Comparison of ENCODE assay signal across 1 cellular context in the genomic region with DNA sequence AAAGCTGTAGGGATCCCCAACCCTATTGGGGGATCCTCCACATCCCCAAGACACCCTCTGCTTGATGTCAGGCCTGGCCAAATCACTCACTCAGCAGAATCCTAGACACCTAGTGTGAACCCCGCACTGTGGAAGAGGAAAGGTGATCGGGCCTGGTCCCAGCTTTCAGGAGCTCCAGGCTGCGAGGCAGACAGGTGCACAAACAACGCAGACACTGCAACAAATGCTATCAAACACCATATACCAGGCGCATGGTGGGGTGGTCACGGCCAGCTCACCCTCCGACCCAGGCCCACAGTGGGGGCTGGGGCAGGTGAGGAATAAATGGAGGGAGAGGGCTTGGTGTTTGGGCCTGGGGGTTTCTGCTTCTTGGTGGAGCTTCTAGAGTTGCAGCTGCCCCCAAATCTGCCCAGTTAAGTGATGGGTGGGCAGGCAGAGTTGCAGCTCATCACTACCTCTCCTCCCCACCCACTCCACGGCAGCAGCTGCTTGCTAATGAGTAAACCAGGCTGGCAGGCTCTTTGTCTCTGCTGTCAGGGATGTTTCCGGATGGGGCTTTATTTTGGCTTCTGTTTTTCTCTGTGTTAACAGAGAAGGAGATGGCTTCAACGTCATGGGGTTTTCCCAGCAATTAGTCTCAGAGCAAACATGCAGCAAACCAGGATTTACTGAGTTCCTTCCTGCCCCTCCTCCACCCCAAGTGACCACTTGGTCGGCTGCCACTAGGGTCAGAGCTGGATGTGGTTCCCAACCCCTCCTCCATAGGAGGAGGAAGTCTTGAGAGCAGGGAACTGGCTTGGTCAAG.
TF ChIP-seq lines count a peak whose summit lies in the region.

No MANE protein-coding gene starts in this region.

TF ChIP-seq in GM12878, 131 proteins besides CTCF, POLR2A, EP300 and RAD21 (continued from another document):
- TF ChIP-seq SIN3A (IDR thresholded peaks at IDR 0.05; ENCODE audit: low read depth, low read length) (no peak), HCFC1 (IDR thresholded peaks at IDR 0.05; ENCODE audit: low read length) (no peak), FOXK2 (IDR thresholded peaks at IDR 0.05) (no peak), NKRF (conservative IDR thresholded peaks at IDR 0.05) (0 out of 2 replicates have a peak, but pooled peaks have one; percentile 24), SMAD5 (IDR thresholded peaks at IDR 0.05; ENCODE audit: low read depth) (no peak), FOXM1 (IDR thresholded peaks at IDR 0.05; ENCODE audit: low read depth, low read length) (no peak), RB1 (IDR thresholded peaks at IDR 0.05; ENCODE audit: borderline replicate concordance) (0 out of 2 replicates have a peak, but pooled peaks have one; percentile 33), SMARCA5 (IDR thresholded peaks at IDR 0.05) (peak; percentile 57), IKZF1 (conservative IDR thresholded peaks at IDR 0.05) (peak; percentile 87), STAT3 (IDR thresholded peaks at IDR 0.05; ENCODE audit: low read depth, low read length) (no peak), IKZF2 (IDR thresholded peaks at IDR 0.05) (peak; percentile 72; a peak in 2 of 4 replicates), RELB (IDR thresholded peaks at IDR 0.05; ENCODE audit: low read depth) (peak; percentile 84), PBX3 (IDR thresholded peaks at IDR 0.05; ENCODE audit: insufficient replicate concordance, low read depth, low read length) (no peak), POU2F2 (IDR thresholded peaks at IDR 0.05; ENCODE audit: borderline replicate concordance, low read depth, low read length) (no peak), ZBTB33 (IDR thresholded peaks at IDR 0.05) (no peak), DPF2 (IDR thresholded peaks at IDR 0.05) (0 out of 2 replicates have a peak, but pooled peaks have one; percentile 67), MTA2 (IDR thresholded peaks at IDR 0.05; ENCODE audit: low read depth) (peak; percentile 80), SPI1 (IDR thresholded peaks at IDR 0.05; ENCODE audit: borderline replicate concordance, insufficient read depth, low read depth, low read length) (peak; percentile 38; the same call in 1 of the 2 replicates), CBX3 (IDR thresholded peaks at IDR 0.05; ENCODE audit: borderline replicate concordance, low read depth) (no peak), ATF2 (IDR thresholded peaks at IDR 0.05; ENCODE audit: low read length) (no peak), NR2F1 (conservative IDR thresholded peaks at IDR 0.05) (0 out of 2 replicates have a peak, but pooled peaks have one; percentile 53), LARP7 (IDR thresholded peaks at IDR 0.05) (no peak), RELA (IDR thresholded peaks at IDR 0.05; ENCODE audit: borderline replicate concordance, partially characterized antibody) (peak; percentile 78), BCL3 (IDR thresholded peaks at IDR 0.05; ENCODE audit: borderline replicate concordance, insufficient read depth, low read depth, low read length, poor library complexity, severe bottlenecking) (no peak), ZNF622 (IDR thresholded peaks at IDR 0.05) (no peak), TCF12 (IDR thresholded peaks at IDR 0.05; ENCODE audit: low read depth, low read length) (peak; percentile 66; the same call in 1 of the 2 replicates), ATF7 (IDR thresholded peaks at IDR 0.05; ENCODE audit: low read depth) (peak; percentile 74)
- TF ChIP-seq, protein P1, sequence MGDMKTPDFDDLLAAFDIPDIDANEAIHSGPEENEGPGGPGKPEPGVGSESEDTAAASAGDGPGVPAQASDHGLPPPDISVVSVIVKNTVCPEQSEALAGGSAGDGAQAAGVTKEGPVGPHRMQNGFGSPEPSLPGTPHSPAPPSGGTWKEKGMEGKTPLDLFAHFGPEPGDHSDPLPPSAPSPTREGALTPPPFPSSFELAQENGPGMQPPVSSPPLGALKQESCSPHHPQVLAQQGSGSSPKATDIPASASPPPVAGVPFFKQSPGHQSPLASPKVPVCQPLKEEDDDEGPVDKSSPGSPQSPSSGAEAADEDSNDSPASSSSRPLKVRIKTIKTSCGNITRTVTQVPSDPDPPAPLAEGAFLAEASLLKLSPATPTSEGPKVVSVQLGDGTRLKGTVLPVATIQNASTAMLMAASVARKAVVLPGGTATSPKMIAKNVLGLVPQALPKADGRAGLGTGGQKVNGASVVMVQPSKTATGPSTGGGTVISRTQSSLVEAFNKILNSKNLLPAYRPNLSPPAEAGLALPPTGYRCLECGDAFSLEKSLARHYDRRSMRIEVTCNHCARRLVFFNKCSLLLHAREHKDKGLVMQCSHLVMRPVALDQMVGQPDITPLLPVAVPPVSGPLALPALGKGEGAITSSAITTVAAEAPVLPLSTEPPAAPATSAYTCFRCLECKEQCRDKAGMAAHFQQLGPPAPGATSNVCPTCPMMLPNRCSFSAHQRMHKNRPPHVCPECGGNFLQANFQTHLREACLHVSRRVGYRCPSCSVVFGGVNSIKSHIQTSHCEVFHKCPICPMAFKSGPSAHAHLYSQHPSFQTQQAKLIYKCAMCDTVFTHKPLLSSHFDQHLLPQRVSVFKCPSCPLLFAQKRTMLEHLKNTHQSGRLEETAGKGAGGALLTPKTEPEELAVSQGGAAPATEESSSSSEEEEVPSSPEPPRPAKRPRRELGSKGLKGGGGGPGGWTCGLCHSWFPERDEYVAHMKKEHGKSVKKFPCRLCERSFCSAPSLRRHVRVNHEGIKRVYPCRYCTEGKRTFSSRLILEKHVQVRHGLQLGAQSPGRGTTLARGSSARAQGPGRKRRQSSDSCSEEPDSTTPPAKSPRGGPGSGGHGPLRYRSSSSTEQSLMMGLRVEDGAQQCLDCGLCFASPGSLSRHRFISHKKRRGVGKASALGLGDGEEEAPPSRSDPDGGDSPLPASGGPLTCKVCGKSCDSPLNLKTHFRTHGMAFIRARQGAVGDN (IDR thresholded peaks at IDR 0.05) = peak; percentile 27; the same call in 1 of the 2 replicates
- TF ChIP-seq, protein P2, sequence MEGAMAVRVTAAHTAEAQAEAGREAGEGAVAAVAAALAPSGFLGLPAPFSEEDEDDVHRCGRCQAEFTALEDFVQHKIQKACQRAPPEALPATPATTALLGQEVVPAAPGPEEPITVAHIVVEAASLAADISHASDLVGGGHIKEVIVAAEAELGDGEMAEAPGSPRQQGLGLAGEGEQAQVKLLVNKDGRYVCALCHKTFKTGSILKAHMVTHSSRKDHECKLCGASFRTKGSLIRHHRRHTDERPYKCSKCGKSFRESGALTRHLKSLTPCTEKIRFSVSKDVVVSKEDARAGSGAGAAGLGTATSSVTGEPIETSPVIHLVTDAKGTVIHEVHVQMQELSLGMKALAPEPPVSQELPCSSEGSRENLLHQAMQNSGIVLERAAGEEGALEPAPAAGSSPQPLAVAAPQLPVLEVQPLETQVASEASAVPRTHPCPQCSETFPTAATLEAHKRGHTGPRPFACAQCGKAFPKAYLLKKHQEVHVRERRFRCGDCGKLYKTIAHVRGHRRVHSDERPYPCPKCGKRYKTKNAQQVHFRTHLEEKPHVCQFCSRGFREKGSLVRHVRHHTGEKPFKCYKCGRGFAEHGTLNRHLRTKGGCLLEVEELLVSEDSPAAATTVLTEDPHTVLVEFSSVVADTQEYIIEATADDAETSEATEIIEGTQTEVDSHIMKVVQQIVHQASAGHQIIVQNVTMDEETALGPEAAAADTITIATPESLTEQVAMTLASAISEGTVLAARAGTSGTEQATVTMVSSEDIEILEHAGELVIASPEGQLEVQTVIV (IDR thresholded peaks at IDR 0.05; ENCODE audit: borderline replicate concordance, partially characterized antibody) = no peak
- TF ChIP-seq, protein P3, sequence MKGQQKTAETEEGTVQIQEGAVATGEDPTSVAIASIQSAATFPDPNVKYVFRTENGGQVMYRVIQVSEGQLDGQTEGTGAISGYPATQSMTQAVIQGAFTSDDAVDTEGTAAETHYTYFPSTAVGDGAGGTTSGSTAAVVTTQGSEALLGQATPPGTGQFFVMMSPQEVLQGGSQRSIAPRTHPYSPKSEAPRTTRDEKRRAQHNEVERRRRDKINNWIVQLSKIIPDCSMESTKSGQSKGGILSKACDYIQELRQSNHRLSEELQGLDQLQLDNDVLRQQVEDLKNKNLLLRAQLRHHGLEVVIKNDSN (IDR thresholded peaks at IDR 0.05; ENCODE audit: borderline replicate concordance, extremely low read length, insufficient read depth, low read depth, low read length) = no peak
